Comparison of ENCODE assay signal across 1 cellular context in the genomic region with DNA sequence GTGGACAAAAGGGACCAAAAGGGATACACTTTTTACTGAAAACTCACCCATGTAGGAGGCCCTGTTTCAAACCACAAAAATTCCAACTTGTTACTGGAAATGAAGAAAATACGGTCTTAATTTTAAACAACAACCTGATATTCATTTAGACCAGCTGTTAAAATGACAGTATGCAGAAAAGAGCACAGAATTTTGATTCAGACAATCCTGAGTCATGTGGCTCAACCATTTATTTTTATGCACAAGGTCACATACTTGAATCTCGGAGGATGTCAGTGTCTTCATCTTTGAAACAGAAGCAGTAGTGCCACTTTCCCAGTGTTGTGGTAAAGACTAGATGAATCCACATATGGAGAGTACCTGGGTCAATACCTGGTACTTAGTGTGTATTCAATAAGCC.
TF ChIP-seq lines count a peak whose summit lies in the region.

No MANE protein-coding gene starts in this region.

TF ChIP-seq in K562, 482 proteins besides CTCF, POLR2A, EP300 and RAD21:
- TF ChIP-seq, protein P1, sequence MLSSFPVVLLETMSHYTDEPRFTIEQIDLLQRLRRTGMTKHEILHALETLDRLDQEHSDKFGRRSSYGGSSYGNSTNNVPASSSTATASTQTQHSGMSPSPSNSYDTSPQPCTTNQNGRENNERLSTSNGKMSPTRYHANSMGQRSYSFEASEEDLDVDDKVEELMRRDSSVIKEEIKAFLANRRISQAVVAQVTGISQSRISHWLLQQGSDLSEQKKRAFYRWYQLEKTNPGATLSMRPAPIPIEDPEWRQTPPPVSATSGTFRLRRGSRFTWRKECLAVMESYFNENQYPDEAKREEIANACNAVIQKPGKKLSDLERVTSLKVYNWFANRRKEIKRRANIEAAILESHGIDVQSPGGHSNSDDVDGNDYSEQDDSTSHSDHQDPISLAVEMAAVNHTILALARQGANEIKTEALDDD (IDR thresholded peaks at IDR 0.05), result no peak
- no peak for TF ChIP-seq NCOR1 (IDR thresholded peaks at IDR 0.05)
- TF ChIP-seq MTA3 (IDR thresholded peaks at IDR 0.05; ENCODE audit: borderline replicate concordance), result no peak
- TF ChIP-seq, protein P2, sequence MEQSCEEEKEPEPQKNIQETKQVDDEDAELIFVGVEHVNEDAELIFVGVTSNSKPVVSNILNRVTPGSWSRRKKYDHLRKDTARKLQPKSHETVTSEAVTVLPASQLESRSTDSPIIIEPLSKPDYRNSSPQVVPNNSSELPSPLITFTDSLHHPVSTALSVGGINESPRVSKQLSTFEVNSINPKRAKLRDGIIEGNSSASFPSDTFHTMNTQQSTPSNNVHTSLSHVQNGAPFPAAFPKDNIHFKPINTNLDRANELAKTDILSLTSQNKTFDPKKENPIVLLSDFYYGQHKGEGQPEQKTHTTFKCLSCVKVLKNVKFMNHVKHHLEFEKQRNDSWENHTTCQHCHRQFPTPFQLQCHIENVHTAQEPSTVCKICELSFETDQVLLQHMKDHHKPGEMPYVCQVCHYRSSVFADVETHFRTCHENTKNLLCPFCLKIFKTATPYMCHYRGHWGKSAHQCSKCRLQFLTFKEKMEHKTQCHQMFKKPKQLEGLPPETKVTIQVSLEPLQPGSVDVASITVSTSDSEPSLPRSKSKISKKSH (CRISPR knock-in tag; IDR thresholded peaks at IDR 0.05), result no peak
- TF ChIP-seq, protein P3, sequence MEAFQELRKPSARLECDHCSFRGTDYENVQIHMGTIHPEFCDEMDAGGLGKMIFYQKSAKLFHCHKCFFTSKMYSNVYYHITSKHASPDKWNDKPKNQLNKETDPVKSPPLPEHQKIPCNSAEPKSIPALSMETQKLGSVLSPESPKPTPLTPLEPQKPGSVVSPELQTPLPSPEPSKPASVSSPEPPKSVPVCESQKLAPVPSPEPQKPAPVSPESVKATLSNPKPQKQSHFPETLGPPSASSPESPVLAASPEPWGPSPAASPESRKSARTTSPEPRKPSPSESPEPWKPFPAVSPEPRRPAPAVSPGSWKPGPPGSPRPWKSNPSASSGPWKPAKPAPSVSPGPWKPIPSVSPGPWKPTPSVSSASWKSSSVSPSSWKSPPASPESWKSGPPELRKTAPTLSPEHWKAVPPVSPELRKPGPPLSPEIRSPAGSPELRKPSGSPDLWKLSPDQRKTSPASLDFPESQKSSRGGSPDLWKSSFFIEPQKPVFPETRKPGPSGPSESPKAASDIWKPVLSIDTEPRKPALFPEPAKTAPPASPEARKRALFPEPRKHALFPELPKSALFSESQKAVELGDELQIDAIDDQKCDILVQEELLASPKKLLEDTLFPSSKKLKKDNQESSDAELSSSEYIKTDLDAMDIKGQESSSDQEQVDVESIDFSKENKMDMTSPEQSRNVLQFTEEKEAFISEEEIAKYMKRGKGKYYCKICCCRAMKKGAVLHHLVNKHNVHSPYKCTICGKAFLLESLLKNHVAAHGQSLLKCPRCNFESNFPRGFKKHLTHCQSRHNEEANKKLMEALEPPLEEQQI (IDR thresholded peaks at IDR 0.05), result no peak
- no peak for TF ChIP-seq KAT8 (IDR thresholded peaks at IDR 0.05; ENCODE audit: low read depth)
- TF ChIP-seq BRF1 (IDR thresholded peaks at IDR 0.05; ENCODE audit: borderline replicate concordance, extremely low read depth, insufficient read length), result no peak
- no peak for TF ChIP-seq DPF2 (IDR thresholded peaks at IDR 0.05)
